8 cellular contexts compared by ENCODE assay signal in the genomic region with DNA sequence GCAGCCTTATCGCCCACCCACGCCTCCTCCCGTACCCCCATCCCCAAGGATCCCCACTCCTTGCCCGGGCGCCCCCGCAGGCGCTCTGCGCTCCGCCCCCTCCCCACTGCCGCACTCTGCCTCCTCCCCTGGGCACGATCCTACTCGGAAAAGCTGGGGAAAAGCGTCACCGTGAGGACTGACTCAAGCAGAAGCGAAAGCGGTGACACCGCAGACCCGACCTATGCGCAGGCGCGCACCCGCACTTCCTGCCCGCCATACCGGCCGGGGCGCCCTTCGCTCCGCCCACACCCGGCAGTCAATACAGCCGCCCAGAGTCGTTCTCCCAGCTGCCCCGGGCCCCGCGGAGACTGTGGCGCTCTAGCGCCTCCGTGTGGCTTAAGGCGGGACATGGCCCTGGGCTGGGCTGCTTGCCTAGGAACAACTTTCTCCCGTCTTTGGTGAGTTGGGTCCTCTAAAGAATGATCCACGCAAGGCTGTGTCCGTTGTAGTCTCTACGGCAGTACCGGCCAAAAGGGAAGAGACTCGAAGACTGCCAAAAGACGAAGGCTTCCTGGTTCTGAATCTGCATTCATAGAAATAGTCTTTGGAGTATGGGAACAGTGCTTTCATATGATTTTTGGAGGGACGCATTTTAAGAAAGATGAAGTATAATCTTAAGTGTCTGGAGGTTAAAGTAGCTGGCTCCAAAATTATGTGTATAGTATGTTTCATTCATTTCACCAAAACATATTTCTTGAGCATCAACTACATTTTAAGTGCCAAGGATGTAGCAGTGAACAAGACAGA. TPM values are rescaled to one million over a fixed set of nuclear protein-coding genes. Genes with fewer than 3 reads are reported as not detected.
DNase-seq lines count a peak whose midpoint lies in the region; ATAC-seq and TF ChIP-seq lines count a peak whose summit lies in the region.

TSS of gene OMA1 (minus strand) at position 207 of the 789 bp plus-strand sequence. CDS start 7,432 bp downstream, outside the sequence.

- peak within 1 kb of the TSS; percentile 97 for H3K27ac Mint-ChIP-seq in activated B cell treated with CpG ODN at 0.5 μM for 24 hours

- H3K36me3 Mint-ChIP-seq in activated B cell treated with CpG ODN at 0.5 μM for 24 hours (ENCODE audit: low read depth), result peaks cover 9% of the 10 kb centered on the region

- POLR2A ChIA-PET in activated B cell treated with CpG ODN at 0.5 μM for 24 hours (lab: Charles Lee), result interaction anchor here (0.6 to 1.9 kb wide), 17 partner anchors 9 to 1713 kb away, joined by 3 to 13 read pairs (median 4); partner anchors contain the start of genes HOOK1 and JUN

- CTCF ChIA-PET in activated B cell treated with CpG ODN at 0.5 μM for 24 hours (lab: Charles Lee), result interaction anchor here (0.8 to 5.7 kb wide), 6 partner anchors 10 to 1715 kb away, joined by 3 to 55 read pairs (median 7); no protein-coding TSS in a partner anchor

- H3K27me3 Mint-ChIP-seq in activated B cell treated with CpG ODN at 0.5 μM for 24 hours, result peaks cover 2% of the 10 kb centered on the region

- intact Hi-C loops in activated B cell treated with CpG ODN at 0.5 μM for 24 hours (cut with micrococcal nuclease), result loop anchor here (1.0 to 5.0 kb wide), 10 partner anchors 31 to 1268 kb away; partner anchors contain the start of genes HOOK1, JUN and MYSM1

- peak; percentile 98 for DNase-seq in AG08396 (ENCODE audit: low spot score)
- DNase-seq in NCI-H226, result peak; percentile 91
- DNase-seq in activated B cell treated with CpG ODN at 0.5 μM for 24 hours, result peak; percentile 98
- DNase-seq in central memory CD4-positive, alpha-beta T cell, result peak; percentile 97
- DNase-seq in inferior parietal cortex (ENCODE audit: extremely low spot score), result peak; percentile 94
- peak; percentile 98 for DNase-seq in stimulated activated CD4-positive, alpha-beta T cell treated with anti-CD3 and anti-CD28 coated beads, Interleukin-12 subunit alpha, Interleukin-12 subunit beta, amount 100 ng/mL, for 4 hours

- H3K9me3 Mint-ChIP-seq in activated B cell treated with CpG ODN at 0.5 μM for 24 hours, result no peaks in the 10 kb centered on the region

- peak; percentile 95 for ATAC-seq in GM18907 (IDR thresholded peaks at IDR 0.05; ENCODE audit: unreplicated experiment)
- peak; percentile 95 for ATAC-seq in HG03175 (IDR thresholded peaks at IDR 0.05; ENCODE audit: unreplicated experiment)
- peak; percentile 93 for ATAC-seq in activated B cell treated with CpG ODN at 0.5 μM for 24 hours (ENCODE audit: low read depth)

- peak within 1 kb of the TSS; percentile 96 for H3K4me3 Mint-ChIP-seq in activated B cell treated with CpG ODN at 0.5 μM for 24 hours

- H3K4me1 Mint-ChIP-seq in activated B cell treated with CpG ODN at 0.5 μM for 24 hours, result peaks cover 19% of the 10 kb centered on the region

- TF ChIP-seq CTCF in activated B cell treated with CpG ODN at 0.5 μM for 24 hours (IDR thresholded peaks at IDR 0.05), result peak; percentile 24

RNA-seq across cellular contexts. Expression of gene OMA1, which starts in this region (rescaled TPM):
- 47.8 and 48.7 TPM in 2 replicates for total RNA-seq in activated B cell treated with CpG ODN at 0.5 μM for 24 hours

Comparison
In these comparisons a context has a peak if more than half of its experiments do, and no peak if none do; other contexts are left out.
1. Peak in every context shown above with its lines: DNase-seq and ATAC-seq.